ENCODE assay signal across 16 cellular contexts in the genomic region with DNA sequence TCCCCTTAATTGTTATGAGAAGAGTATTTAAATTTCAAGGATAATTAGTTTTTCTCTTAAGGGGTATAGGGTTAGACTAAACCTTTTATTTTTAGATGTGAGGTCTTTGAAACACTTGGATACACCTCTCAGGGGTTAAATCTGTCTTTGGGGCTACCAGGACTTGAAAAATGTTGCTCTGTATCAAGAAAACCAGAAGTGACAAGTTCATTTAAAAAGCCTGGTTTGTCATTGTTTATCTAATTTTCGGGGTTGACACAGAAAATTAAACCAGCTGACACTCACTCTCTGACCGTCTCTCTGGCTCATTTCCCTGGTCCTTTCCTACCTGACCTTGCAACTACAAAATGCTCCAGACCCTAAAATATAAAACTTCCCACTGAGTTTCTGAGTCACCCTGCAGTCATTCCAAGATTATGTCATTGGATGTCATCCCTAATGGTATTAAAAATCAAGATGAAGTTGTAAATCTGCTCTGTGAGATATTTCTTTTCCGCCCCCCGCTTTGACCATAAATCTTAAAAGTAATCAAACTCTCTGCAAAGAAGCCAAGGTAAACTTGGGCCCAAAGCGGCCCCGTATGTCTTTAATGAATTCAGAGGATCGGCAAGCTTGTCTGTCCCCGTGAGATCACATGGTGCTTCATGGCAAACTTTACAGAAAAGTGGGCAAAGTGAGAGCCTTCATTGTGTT. TPM values are rescaled to one million over a fixed set of nuclear protein-coding genes. Genes with fewer than 3 reads are reported as not detected.
"Had no signal": no experiment of that assay in that cellular context is flagged by ENCODE, and none has a peak within 500 bp of the region (broad histone marks: within the 10 kb centered on the region; RNA-seq: fewer than 3 reads in every experiment).

No MANE protein-coding gene starts in this region.

- H3K27ac Mint-ChIP-seq: activated CD8-positive, alpha-beta T cell treated with anti-CD3 and anti-CD28 coated beads, Interleukin-2, amount 10 ng/mL, durations not matched to agents 7 days and 5 days; activated naive CD8-positive, alpha-beta T cell treated with anti-CD3 and anti-CD28 coated beads, Interleukin-2, amount 10 ng/mL, durations not matched to agents 7 days and 5 days; neural progenitor cell; stimulated activated effector memory CD8-positive, alpha-beta T cell treated with anti-CD3 and anti-CD28 coated beads, Interleukin-12 subunit alpha, Interleukin-12 subunit beta, amount 100 ng/mL, for 72 hours had no signal

- H3K4me3 ChIP-seq: breast epithelium, dorsolateral prefrontal cortex, esophagus squamous epithelium, neural progenitor cell, right atrium auricular region, tibial nerve had no signal

- H3K4me2 ChIP-seq: neural progenitor cell had no signal

- H3K9ac ChIP-seq: neural progenitor cell had no signal

- ATAC-seq: activated CD8-positive, alpha-beta T cell treated with anti-CD3 and anti-CD28 coated beads, Interleukin-2, amount 10 ng/mL, durations not matched to agents 7 days and 5 days; foreskin keratinocyte; stimulated activated effector memory CD8-positive, alpha-beta T cell treated with anti-CD3 and anti-CD28 coated beads, Interleukin-12 subunit alpha, Interleukin-12 subunit beta, amount 100 ng/mL, for 72 hours had no signal

- H3K36me3 Mint-ChIP-seq: stimulated activated effector memory CD8-positive, alpha-beta T cell treated with anti-CD3 and anti-CD28 coated beads, Interleukin-12 subunit alpha, Interleukin-12 subunit beta, amount 100 ng/mL, for 72 hours had no signal

- DNase-seq: activated CD4-positive, alpha-beta T cell treated with anti-CD3 and anti-CD28 coated beads for 4 hours; activated CD8-positive, alpha-beta memory T cell treated with anti-CD3 and anti-CD28 coated beads, Interleukin-2, amount 50 U/mL, for 48 hours; activated CD8-positive, alpha-beta T cell treated with anti-CD3 and anti-CD28 coated beads, Interleukin-2, amount 10 ng/mL, durations not matched to agents 7 days and 5 days; activated naive CD8-positive, alpha-beta T cell treated with anti-CD3 and anti-CD28 coated beads, Interleukin-2, amount 10 ng/mL, durations not matched to agents 7 days and 5 days; anterior cingulate cortex; dorsolateral prefrontal cortex; esophagus squamous epithelium had no signal

- H3K4me3 Mint-ChIP-seq: activated CD8-positive, alpha-beta T cell treated with anti-CD3 and anti-CD28 coated beads, Interleukin-2, amount 10 ng/mL, durations not matched to agents 7 days and 5 days; activated naive CD8-positive, alpha-beta T cell treated with anti-CD3 and anti-CD28 coated beads, Interleukin-2, amount 10 ng/mL, durations not matched to agents 7 days and 5 days; neural progenitor cell; stimulated activated effector memory CD8-positive, alpha-beta T cell treated with anti-CD3 and anti-CD28 coated beads, Interleukin-12 subunit alpha, Interleukin-12 subunit beta, amount 100 ng/mL, for 72 hours had no signal

- H3K27me3 Mint-ChIP-seq: activated naive CD8-positive, alpha-beta T cell treated with anti-CD3 and anti-CD28 coated beads, Interleukin-2, amount 10 ng/mL, durations not matched to agents 7 days and 5 days had no signal

- H3K36me3 ChIP-seq: breast epithelium, right atrium auricular region had no signal

- H3K27me3 ChIP-seq: breast epithelium, dorsolateral prefrontal cortex, esophagus squamous epithelium, foreskin keratinocyte, neural progenitor cell, right atrium auricular region, tibial nerve had no signal

- H3K4me1 Mint-ChIP-seq: activated naive CD8-positive, alpha-beta T cell treated with anti-CD3 and anti-CD28 coated beads, Interleukin-2, amount 10 ng/mL, durations not matched to agents 7 days and 5 days; stimulated activated effector memory CD8-positive, alpha-beta T cell treated with anti-CD3 and anti-CD28 coated beads, Interleukin-12 subunit alpha, Interleukin-12 subunit beta, amount 100 ng/mL, for 72 hours had no signal

- H2AFZ ChIP-seq: neural progenitor cell had no signal

- H3K27ac ChIP-seq: breast epithelium, dorsolateral prefrontal cortex, esophagus squamous epithelium, foreskin keratinocyte, neural progenitor cell, right atrium auricular region, tibial nerve had no signal

- H3K4me1 ChIP-seq: breast epithelium, esophagus squamous epithelium, foreskin keratinocyte, right atrium auricular region, tibial nerve had no signal

- H3K9me3 Mint-ChIP-seq: stimulated activated effector memory CD8-positive, alpha-beta T cell treated with anti-CD3 and anti-CD28 coated beads, Interleukin-12 subunit alpha, Interleukin-12 subunit beta, amount 100 ng/mL, for 72 hours had no signal

- FAIRE-seq: endometrium, keratinocyte had no signal

RNA-seq across cellular contexts. Expression of a gene that starts 32.9 kb away (rescaled TPM):
- total RNA-seq: foreskin keratinocyte had no signal

RNA-seq across cellular contexts. Expression of a gene that starts 47.4 kb away (rescaled TPM):
- total RNA-seq: activated CD8-positive, alpha-beta T cell treated with anti-CD3 and anti-CD28 coated beads, Interleukin-2, amount 10 ng/mL, durations not matched to agents 7 days and 5 days; activated naive CD8-positive, alpha-beta T cell treated with anti-CD3 and anti-CD28 coated beads, Interleukin-2, amount 10 ng/mL, durations not matched to agents 7 days and 5 days; breast epithelium; dorsolateral prefrontal cortex; esophagus squamous epithelium; foreskin keratinocyte; liver; right atrium auricular region; tibial nerve had no signal
- polyA plus RNA-seq: foreskin keratinocyte, keratinocyte, liver had no signal
